Comparison of ENCODE assay signal across 8 cellular contexts in genomic region chr3:159762981-159763465, GRCh38.
DNase-seq lines count a peak whose midpoint lies in the region; ATAC-seq and TF ChIP-seq lines count a peak whose summit lies in the region.

No MANE protein-coding gene starts in this region.

- intact Hi-C loops in left cardiac atrium (cut with DNase I): loop anchor here in 1 of 2 donors (5.0 to 10.0 kb wide), 2 partner anchors 88 to 146 kb away; no protein-coding TSS in a partner anchor

- no peak for TF ChIP-seq CTCF in GM12875 (IDR thresholded peaks at IDR 0.05; ENCODE audit: borderline replicate concordance, insufficient read depth, low read depth, low read length)

- ATAC-seq in HG02870 (IDR thresholded peaks at IDR 0.05; ENCODE audit: unreplicated experiment): peak; percentile 31
- peak; percentile 41 to 50 for ATAC-seq in left cardiac atrium

- peak overlapping the region; percentile 57 for H3K4me3 ChIP-seq in GM12875 (ENCODE audit: low read depth, low read length)

- peak; percentile 73 for DNase-seq in AG08396 (ENCODE audit: low spot score)
- peak; percentile 20 for DNase-seq in NCI-H524 treated with DMSO at 0.1 percent for 48 hours (lab: John Stamatoyannopoulos, UW)
- peak; percentile 61 for DNase-seq in amniotic stem cell (lab: John Stamatoyannopoulos, UW)
- DNase-seq in left cardiac atrium: peak; percentile 85
- DNase-seq in pons (ENCODE audit: low spot score): peak; percentile 58
- DNase-seq in GM19238 (ENCODE audit: insufficient read length, low spot score): no peak
